Comparison of ENCODE assay signal across 11 cellular contexts in genomic region chr6:139577991-139578604, GRCh38.
A peak's percentile ranks its signal among the peaks of the same experiment; 100 is the strongest.
DNase-seq lines count a peak whose midpoint lies in the region; ATAC-seq and TF ChIP-seq lines count a peak whose summit lies in the region.
"Had no signal": no experiment of that assay in that cellular context is flagged by ENCODE, and none has a peak within 500 bp of the region (broad histone marks: within the 10 kb centered on the region; RNA-seq: fewer than 3 reads in every experiment).

No MANE protein-coding gene starts in this region.

- no TSS peak for BruUV-seq in MCF 10A (replicated peaks; lab: Mats Ljungman, UMichigan)

- TF ChIP-seq CTCF in cardiac muscle cell (IDR thresholded peaks at IDR 0.05; ENCODE audit: low read depth, low read length) = no peak
- no peak for TF ChIP-seq CTCF in left ventricle myocardium inferior (IDR thresholded peaks at IDR 0.05; ENCODE audit: borderline replicate concordance)
- TF ChIP-seq CTCF in MCF 10A (IDR thresholded peaks at IDR 0.05; ENCODE audit: unreplicated experiment) = no peak

- 6% methylated on average over 4 of the region's 4 CpGs for WGBS in mesenchymal stem cell

- H3K18ac ChIP-seq in mesenchymal stem cell (ENCODE audit: low read depth in 1 of 2, low read length in 2 of 2) = peak overlapping the region; percentile 73 to 94

- peak overlapping the region; percentile 74 for H2BK120ac ChIP-seq in mesenchymal stem cell (ENCODE audit: low read depth, low read length)

- no peaks in the 10 kb centered on the region for H3K36me3 ChIP-seq in cardiac muscle cell
- H3K36me3 ChIP-seq in left ventricle myocardium inferior = no peaks in the 10 kb centered on the region
- no peaks in the 10 kb centered on the region for H3K36me3 ChIP-seq in mesenchymal stem cell (ENCODE audit: control insufficient read depth in 1 of 2, insufficient read depth in 2 of 2, low read depth in 1 of 2, low read length in 2 of 2)

- H4K8ac ChIP-seq in mesenchymal stem cell (ENCODE audit: low read length) = no peak overlapping the region

- H3K27ac Mint-ChIP-seq in MCF 10A (ENCODE audit: low read depth, unreplicated experiment) = peak overlapping the region; percentile 77

- intact Hi-C loops in left ventricle myocardium inferior (cut with micrococcal nuclease) = no loop called here
- intact Hi-C loops in MCF 10A (cut with micrococcal nuclease) = no loop called here

- DNase-seq in cardiac muscle cell (ENCODE audit: low read depth in 1 of 2, low spot score in 1 of 2) (peak in 1 of 2 donors; percentile 55), left ventricle myocardium inferior (no peak), MCF 10A (ENCODE audit: unreplicated experiment) (peak; percentile 59), mesenchymal stem cell (peak; percentile 90), dermis blood vessel endothelial cell (no peak)
- DNase-seq in stimulated activated CD4-positive, alpha-beta T cell treated with anti-CD3 and anti-CD28 coated beads, Interleukin-1b, Interleukin-23, amount 100 ng/mL, for 48 hours = no peak
- DNase-seq in effector CD4-positive, alpha-beta T cell = no peak
- DNase-seq: NCI-H1436, Right ventricle myocardium superior had no signal

- H3K9me3 ChIP-seq in cardiac muscle cell (ENCODE audit: low read depth) = no peaks in the 10 kb centered on the region
- no peaks in the 10 kb centered on the region for H3K9me3 ChIP-seq in left ventricle myocardium inferior (replicated peaks)
- no peaks in the 10 kb centered on the region for H3K9me3 ChIP-seq in mesenchymal stem cell (ENCODE audit: control insufficient read depth, low read length)
- H3K9me3 ChIP-seq: A549 had no signal

- no peak overlapping the region for H3K4me2 ChIP-seq in mesenchymal stem cell (ENCODE audit: low read length, poor library complexity, severe bottlenecking)
- H3K4me2 ChIP-seq: A549 had no signal

- H3K27ac ChIP-seq in cardiac muscle cell = peak overlapping the region; percentile 22
- H3K27ac ChIP-seq in left ventricle myocardium inferior (replicated peaks) = no peak overlapping the region
- H3K27ac ChIP-seq in mesenchymal stem cell (ENCODE audit: low read length, poor library complexity, severe bottlenecking) = peak overlapping the region; percentile 100

- H3K27me3 Mint-ChIP-seq in MCF 10A (ENCODE audit: insufficient read depth, unreplicated experiment) = no peaks in the 10 kb centered on the region

- H3K9ac ChIP-seq in mesenchymal stem cell (ENCODE audit: low read length) = peak overlapping the region; percentile 72

- H2BK12ac ChIP-seq in mesenchymal stem cell (ENCODE audit: low read length in 2 of 2) = peak overlapping the region; percentile 94 to 100

- no peak overlapping the region for H4K91ac ChIP-seq in mesenchymal stem cell (ENCODE audit: low read length)

- H2BK15ac ChIP-seq in mesenchymal stem cell (ENCODE audit: low read depth, poor library complexity, severe bottlenecking) = no peak overlapping the region

- H3K4me1 ChIP-seq in cardiac muscle cell (ENCODE audit: low read depth) (peaks cover 14% of the 10 kb centered on the region), left ventricle myocardium inferior (peaks cover 7% of the 10 kb centered on the region), mesenchymal stem cell (ENCODE audit: control insufficient read depth, insufficient read depth, low read depth, low read length) (peaks cover 12% of the 10 kb centered on the region)

- no peak overlapping the region for H2AFZ ChIP-seq in mesenchymal stem cell (ENCODE audit: low read depth, low read length)

- H3K4me3 Mint-ChIP-seq in MCF 10A (ENCODE audit: unreplicated experiment) = no peak overlapping the region

- H3K27me3 ChIP-seq in cardiac muscle cell = no peaks in the 10 kb centered on the region
- no peaks in the 10 kb centered on the region for H3K27me3 ChIP-seq in left ventricle myocardium inferior (ENCODE audit: low read depth)
- H3K27me3 ChIP-seq in mesenchymal stem cell (ENCODE audit: control insufficient read depth in 1 of 2, insufficient read depth in 1 of 2, low read length in 2 of 2) = no peaks in the 10 kb centered on the region

- ATAC-seq in GM21447 (IDR thresholded peaks at IDR 0.05; ENCODE audit: unreplicated experiment) = no peak
- ATAC-seq: A549 had no signal

- CTCF ChIA-PET in MCF 10A (lab: Yijun Ruan, JAX) = no interaction called here

- H3K4me3 ChIP-seq in cardiac muscle cell (no peak overlapping the region), left ventricle myocardium inferior (no peak overlapping the region), mesenchymal stem cell (ENCODE audit: insufficient read depth in 1 of 2, low read depth in 1 of 2, low read length in 2 of 2) (no peak overlapping the region)
- H3K4me3 ChIP-seq: A549 had no signal

- peaks cover 23% of the 10 kb centered on the region for H3K4me1 Mint-ChIP-seq in MCF 10A (ENCODE audit: insufficient read depth, unreplicated experiment)

- peak overlapping the region; percentile 100 for H2AK5ac ChIP-seq in mesenchymal stem cell (ENCODE audit: low read length, severe bottlenecking)

- no peak overlapping the region for H3K14ac ChIP-seq in mesenchymal stem cell (ENCODE audit: low read length in 2 of 2)

- H3K79me1 ChIP-seq in mesenchymal stem cell (replicated peaks; ENCODE audit: low read length, poor library complexity, severe bottlenecking) = no peaks in the 10 kb centered on the region

- POLR2A ChIA-PET in MCF 10A (lab: Yijun Ruan, JAX) = interaction anchor here (0.6 to 2.8 kb wide), 7 partner anchors 20 to 204 kb away, joined by 3 to 15 read pairs (median 4); partner anchors contain the start of gene CITED2

- no peaks in the 10 kb centered on the region for H3K36me3 Mint-ChIP-seq in MCF 10A (ENCODE audit: insufficient read depth, unreplicated experiment)

- no peak overlapping the region for H3K4ac ChIP-seq in mesenchymal stem cell (ENCODE audit: low read depth in 1 of 2, low read length in 2 of 2)

- H3K9me3 Mint-ChIP-seq in MCF 10A (ENCODE audit: unreplicated experiment) = peaks cover 8% of the 10 kb centered on the region

- H2BK5ac ChIP-seq in mesenchymal stem cell (ENCODE audit: low read depth, low read length, poor library complexity, severe bottlenecking) = no peak overlapping the region

- no peak overlapping the region for H3K23ac ChIP-seq in mesenchymal stem cell (ENCODE audit: low read length in 2 of 2)

Comparison
In these comparisons a context has a peak if more than half of its experiments do, and no peak if none do; other contexts are left out.
1. DNase-seq: peak in MCF 10A (single experiment) and mesenchymal stem cell (single experiment); none in left ventricle myocardium inferior (single experiment), stimulated activated CD4-positive, alpha-beta T cell treated with anti-CD3 and anti-CD28 coated beads, Interleukin-1b, Interleukin-23, amount 100 ng/mL, for 48 hours (single experiment), dermis blood vessel endothelial cell (single experiment) and effector CD4-positive, alpha-beta T cell (single experiment).